ENCODE assay signal across 1 cellular context in the genomic region with DNA sequence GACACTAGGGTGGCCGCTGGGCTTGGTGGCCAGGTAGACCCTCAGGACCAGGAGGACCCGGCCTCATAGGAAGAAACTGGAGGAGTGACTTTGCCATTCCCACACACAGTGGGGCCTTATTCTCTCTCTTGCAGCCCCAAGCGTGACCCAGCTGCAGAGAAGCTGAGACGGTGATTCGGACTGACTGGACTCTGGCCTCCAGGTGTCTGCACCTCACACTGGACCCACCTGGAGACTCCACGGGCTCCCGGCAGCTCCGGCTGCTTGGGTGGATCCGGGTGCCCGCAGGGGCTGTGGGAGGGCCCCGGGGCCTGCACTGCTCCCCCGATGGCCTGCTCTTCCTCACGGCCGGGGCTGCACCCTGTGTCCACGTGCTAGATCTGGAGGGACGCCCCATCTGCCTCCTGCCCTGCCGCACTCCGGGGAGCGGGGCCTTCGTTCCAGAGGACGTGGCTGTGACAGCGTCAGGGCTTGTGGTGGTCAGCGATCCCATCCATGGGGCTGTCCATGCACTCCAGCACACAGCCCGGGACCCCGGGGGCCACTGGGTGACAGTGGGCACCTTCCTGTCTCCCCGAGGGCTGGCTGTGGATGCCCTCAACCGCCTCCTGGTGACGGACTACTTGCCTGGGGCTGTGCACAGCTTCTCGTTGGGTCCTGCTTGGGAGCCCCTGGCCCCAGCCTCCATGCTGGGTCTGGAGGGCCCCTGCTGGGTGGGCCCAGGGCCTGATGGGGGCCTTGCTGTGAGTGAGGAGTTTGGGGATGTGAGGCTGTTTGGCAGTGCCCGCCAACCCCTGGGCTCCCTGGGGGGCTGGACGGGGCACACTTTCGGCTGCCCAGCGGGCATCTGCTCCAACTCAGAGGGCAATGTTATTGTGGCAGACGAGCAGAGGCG.
TF ChIP-seq lines count a peak whose summit lies in the region.

No MANE protein-coding gene starts in this region.

TF ChIP-seq in GM12878, 131 proteins besides CTCF, POLR2A, EP300 and RAD21:
- TF ChIP-seq RUNX3 (IDR thresholded peaks at IDR 0.05; ENCODE audit: low read length) (no peak), ATF7 (IDR thresholded peaks at IDR 0.05; ENCODE audit: low read depth) (no peak; the same call in 1 of the 2 replicates), ETV6 (conservative IDR thresholded peaks at IDR 0.05 in 1 of 2, IDR thresholded peaks at IDR 0.05 in 1 of 2; ENCODE audit: borderline replicate concordance in 1 of 2, low read depth in 1 of 2) (no peak), PAX5 (IDR thresholded peaks at IDR 0.05; ENCODE audit: borderline replicate concordance, low read depth, low read length) (no peak), SPI1 (IDR thresholded peaks at IDR 0.05; ENCODE audit: borderline replicate concordance, insufficient read depth, low read depth, low read length) (no peak), FOXM1 (IDR thresholded peaks at IDR 0.05; ENCODE audit: low read depth, low read length) (no peak), SMARCA5 (IDR thresholded peaks at IDR 0.05) (no peak), STAT3 (IDR thresholded peaks at IDR 0.05; ENCODE audit: low read depth, low read length) (no peak), ASH2L (IDR thresholded peaks at IDR 0.05; ENCODE audit: borderline replicate concordance, low read depth) (no peak), FOS (IDR thresholded peaks at IDR 0.05; ENCODE audit: borderline replicate concordance, extremely low read depth, insufficient read length) (no peak), HDGF (IDR thresholded peaks at IDR 0.05) (no peak), MEF2B (IDR thresholded peaks at IDR 0.05; ENCODE audit: partially characterized antibody, poor library complexity, severe bottlenecking) (no peak), BACH1 (IDR thresholded peaks at IDR 0.05; ENCODE audit: borderline replicate concordance) (no peak)
- TF ChIP-seq, protein P1, sequence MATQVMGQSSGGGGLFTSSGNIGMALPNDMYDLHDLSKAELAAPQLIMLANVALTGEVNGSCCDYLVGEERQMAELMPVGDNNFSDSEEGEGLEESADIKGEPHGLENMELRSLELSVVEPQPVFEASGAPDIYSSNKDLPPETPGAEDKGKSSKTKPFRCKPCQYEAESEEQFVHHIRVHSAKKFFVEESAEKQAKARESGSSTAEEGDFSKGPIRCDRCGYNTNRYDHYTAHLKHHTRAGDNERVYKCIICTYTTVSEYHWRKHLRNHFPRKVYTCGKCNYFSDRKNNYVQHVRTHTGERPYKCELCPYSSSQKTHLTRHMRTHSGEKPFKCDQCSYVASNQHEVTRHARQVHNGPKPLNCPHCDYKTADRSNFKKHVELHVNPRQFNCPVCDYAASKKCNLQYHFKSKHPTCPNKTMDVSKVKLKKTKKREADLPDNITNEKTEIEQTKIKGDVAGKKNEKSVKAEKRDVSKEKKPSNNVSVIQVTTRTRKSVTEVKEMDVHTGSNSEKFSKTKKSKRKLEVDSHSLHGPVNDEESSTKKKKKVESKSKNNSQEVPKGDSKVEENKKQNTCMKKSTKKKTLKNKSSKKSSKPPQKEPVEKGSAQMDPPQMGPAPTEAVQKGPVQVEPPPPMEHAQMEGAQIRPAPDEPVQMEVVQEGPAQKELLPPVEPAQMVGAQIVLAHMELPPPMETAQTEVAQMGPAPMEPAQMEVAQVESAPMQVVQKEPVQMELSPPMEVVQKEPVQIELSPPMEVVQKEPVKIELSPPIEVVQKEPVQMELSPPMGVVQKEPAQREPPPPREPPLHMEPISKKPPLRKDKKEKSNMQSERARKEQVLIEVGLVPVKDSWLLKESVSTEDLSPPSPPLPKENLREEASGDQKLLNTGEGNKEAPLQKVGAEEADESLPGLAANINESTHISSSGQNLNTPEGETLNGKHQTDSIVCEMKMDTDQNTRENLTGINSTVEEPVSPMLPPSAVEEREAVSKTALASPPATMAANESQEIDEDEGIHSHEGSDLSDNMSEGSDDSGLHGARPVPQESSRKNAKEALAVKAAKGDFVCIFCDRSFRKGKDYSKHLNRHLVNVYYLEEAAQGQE (IDR thresholded peaks at IDR 0.05; ENCODE audit: low read depth, low read length), result no peak
- TF ChIP-seq, protein P2, sequence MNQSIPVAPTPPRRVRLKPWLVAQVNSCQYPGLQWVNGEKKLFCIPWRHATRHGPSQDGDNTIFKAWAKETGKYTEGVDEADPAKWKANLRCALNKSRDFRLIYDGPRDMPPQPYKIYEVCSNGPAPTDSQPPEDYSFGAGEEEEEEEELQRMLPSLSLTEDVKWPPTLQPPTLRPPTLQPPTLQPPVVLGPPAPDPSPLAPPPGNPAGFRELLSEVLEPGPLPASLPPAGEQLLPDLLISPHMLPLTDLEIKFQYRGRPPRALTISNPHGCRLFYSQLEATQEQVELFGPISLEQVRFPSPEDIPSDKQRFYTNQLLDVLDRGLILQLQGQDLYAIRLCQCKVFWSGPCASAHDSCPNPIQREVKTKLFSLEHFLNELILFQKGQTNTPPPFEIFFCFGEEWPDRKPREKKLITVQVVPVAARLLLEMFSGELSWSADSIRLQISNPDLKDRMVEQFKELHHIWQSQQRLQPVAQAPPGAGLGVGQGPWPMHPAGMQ (IDR thresholded peaks at IDR 0.05; ENCODE audit: borderline replicate concordance), result no peak
- TF ChIP-seq, protein P3, sequence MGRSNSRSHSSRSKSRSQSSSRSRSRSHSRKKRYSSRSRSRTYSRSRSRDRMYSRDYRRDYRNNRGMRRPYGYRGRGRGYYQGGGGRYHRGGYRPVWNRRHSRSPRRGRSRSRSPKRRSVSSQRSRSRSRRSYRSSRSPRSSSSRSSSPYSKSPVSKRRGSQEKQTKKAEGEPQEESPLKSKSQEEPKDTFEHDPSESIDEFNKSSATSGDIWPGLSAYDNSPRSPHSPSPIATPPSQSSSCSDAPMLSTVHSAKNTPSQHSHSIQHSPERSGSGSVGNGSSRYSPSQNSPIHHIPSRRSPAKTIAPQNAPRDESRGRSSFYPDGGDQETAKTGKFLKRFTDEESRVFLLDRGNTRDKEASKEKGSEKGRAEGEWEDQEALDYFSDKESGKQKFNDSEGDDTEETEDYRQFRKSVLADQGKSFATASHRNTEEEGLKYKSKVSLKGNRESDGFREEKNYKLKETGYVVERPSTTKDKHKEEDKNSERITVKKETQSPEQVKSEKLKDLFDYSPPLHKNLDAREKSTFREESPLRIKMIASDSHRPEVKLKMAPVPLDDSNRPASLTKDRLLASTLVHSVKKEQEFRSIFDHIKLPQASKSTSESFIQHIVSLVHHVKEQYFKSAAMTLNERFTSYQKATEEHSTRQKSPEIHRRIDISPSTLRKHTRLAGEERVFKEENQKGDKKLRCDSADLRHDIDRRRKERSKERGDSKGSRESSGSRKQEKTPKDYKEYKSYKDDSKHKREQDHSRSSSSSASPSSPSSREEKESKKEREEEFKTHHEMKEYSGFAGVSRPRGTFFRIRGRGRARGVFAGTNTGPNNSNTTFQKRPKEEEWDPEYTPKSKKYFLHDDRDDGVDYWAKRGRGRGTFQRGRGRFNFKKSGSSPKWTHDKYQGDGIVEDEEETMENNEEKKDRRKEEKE (IDR thresholded peaks at IDR 0.05), result no peak
- TF ChIP-seq, protein P4, sequence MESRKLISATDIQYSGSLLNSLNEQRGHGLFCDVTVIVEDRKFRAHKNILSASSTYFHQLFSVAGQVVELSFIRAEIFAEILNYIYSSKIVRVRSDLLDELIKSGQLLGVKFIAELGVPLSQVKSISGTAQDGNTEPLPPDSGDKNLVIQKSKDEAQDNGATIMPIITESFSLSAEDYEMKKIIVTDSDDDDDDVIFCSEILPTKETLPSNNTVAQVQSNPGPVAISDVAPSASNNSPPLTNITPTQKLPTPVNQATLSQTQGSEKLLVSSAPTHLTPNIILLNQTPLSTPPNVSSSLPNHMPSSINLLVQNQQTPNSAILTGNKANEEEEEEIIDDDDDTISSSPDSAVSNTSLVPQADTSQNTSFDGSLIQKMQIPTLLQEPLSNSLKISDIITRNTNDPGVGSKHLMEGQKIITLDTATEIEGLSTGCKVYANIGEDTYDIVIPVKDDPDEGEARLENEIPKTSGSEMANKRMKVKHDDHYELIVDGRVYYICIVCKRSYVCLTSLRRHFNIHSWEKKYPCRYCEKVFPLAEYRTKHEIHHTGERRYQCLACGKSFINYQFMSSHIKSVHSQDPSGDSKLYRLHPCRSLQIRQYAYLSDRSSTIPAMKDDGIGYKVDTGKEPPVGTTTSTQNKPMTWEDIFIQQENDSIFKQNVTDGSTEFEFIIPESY (IDR thresholded peaks at IDR 0.05), result no peak
- TF ChIP-seq, protein P5, sequence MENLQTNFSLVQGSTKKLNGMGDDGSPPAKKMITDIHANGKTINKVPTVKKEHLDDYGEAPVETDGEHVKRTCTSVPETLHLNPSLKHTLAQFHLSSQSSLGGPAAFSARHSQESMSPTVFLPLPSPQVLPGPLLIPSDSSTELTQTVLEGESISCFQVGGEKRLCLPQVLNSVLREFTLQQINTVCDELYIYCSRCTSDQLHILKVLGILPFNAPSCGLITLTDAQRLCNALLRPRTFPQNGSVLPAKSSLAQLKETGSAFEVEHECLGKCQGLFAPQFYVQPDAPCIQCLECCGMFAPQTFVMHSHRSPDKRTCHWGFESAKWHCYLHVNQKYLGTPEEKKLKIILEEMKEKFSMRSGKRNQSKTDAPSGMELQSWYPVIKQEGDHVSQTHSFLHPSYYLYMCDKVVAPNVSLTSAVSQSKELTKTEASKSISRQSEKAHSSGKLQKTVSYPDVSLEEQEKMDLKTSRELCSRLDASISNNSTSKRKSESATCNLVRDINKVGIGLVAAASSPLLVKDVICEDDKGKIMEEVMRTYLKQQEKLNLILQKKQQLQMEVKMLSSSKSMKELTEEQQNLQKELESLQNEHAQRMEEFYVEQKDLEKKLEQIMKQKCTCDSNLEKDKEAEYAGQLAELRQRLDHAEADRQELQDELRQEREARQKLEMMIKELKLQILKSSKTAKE (IDR thresholded peaks at IDR 0.05; ENCODE audit: low read depth, poor library complexity, severe bottlenecking), result no peak
TF ChIP-seq in GM12878: peak in this region for 0.
